In the genomic region with DNA sequence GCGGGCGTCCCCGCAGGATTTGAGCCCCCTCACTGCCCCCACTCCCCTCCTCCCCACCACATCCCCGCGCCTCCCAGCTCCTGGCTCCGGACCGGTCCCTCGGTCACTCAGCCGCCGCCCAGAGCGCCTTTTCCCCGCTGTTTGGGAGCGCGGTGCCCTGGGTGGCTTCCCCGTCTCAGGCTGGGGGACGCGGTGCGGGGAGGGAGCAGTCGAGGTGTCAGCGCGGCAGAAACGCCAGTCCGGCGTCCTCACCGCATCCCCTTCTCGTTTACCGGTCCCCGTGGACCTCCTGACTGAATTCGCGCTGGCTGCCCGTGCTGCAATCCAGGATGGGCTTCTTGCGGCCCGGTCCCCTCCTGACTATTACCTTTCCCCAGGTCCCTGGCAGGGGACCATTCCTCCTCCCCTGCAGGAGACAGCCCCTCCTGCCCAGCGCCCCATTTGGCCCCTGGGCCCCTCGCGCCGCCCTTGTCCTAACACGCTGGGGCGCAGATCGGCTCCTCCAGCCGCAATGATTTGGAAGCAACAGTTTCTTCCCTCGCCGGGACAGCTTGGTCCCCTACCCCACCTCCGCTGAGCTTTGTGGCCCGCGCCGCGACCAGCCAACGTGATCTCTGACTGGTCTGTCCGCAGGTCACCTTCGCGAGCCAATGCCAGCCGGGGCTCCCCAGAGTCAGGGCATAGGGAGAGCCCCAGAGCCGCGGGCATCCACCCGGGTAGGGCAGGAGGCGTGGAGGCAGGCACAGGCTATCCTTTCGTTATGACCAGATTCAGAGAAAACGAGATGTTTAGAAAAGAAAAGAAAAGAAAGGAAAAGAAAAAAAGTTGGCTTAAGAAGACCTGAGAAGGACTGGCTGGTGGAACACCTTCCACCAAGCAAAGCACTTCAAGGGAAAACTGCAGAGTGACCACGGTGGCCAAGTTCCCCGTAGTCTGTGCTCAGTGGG, we compare ENCODE assay signal across 8 cellular contexts. TPM values are rescaled to one million over a fixed set of nuclear protein-coding genes. Genes with fewer than 3 reads are reported as not detected.
A peak's percentile ranks its signal among the peaks of the same experiment; 100 is the strongest.
DNase-seq lines count a peak whose midpoint lies in the region; ATAC-seq and TF ChIP-seq lines count a peak whose summit lies in the region.

No MANE protein-coding gene starts in this region.

- peak overlapping the region; percentile 5 to 77 for H3K27ac ChIP-seq in right atrium auricular region

- no peak overlapping the region for H3K27ac Mint-ChIP-seq in activated T-cell treated with anti-CD3 and anti-CD28 coated beads, Interleukin-2, amount 50 U/mL, for 72 hours

- H3K4me1 ChIP-seq in HAP-1 = peaks cover 6% of the 10 kb centered on the region; the same call in 1 of the 2 replicates
- peaks cover 0 to 31% of the 10 kb centered on the region in 2 donors for H3K4me1 ChIP-seq in right atrium auricular region

- H3K27me3 ChIP-seq in HAP-1 (ENCODE audit: low read depth) (no peaks in the 10 kb centered on the region), right atrium auricular region (no peaks in the 10 kb centered on the region)

- TF ChIP-seq CTCF in AG04449 (IDR thresholded peaks at IDR 0.05; ENCODE audit: insufficient read depth, low read length, missing control alignments) = no peak
- TF ChIP-seq CTCF in right atrium auricular region (IDR thresholded peaks at IDR 0.05) = no peak

- peaks cover 22% of the 10 kb centered on the region for H3K4me1 Mint-ChIP-seq in activated T-cell treated with anti-CD3 and anti-CD28 coated beads, Interleukin-2, amount 50 U/mL, for 72 hours (ENCODE audit: low read depth)

- in situ Hi-C loops in HAP-1 (cut with MboI; ENCODE audit: low sequenced_read_pairs) = no loop called here

- H3K36me3 ChIP-seq in HAP-1 (replicated peaks) (no peaks in the 10 kb centered on the region; the same call in 1 of the 2 replicates), right atrium auricular region (no peaks in the 10 kb centered on the region)

- peaks cover 10% of the 10 kb centered on the region for H3K27me3 Mint-ChIP-seq in activated T-cell treated with anti-CD3 and anti-CD28 coated beads, Interleukin-2, amount 50 U/mL, for 72 hours (ENCODE audit: low read depth)

- peaks cover 0 to 3% of the 10 kb centered on the region in 2 donors for H3K36me3 Mint-ChIP-seq in activated T-cell treated with anti-CD3 and anti-CD28 coated beads, Interleukin-2, amount 50 U/mL, for 72 hours (ENCODE audit: insufficient read depth in 2 of 2)

- no peaks in the 10 kb centered on the region for H3K9me3 Mint-ChIP-seq in activated T-cell treated with anti-CD3 and anti-CD28 coated beads, Interleukin-2, amount 50 U/mL, for 72 hours

- CTCF ChIA-PET in AG04449 (lab: Yijun Ruan, JAX) = interaction anchor here (1.2 kb wide), 1 partner anchor 63 kb away, joined by 3 read pairs; no protein-coding TSS in a partner anchor

- DNase-seq in AG04449 (ENCODE audit: low read depth, low spot score) (no peak), HAP-1 (ENCODE audit: low spot score in 2 of 2) (peak in 1 of 2 experiments; percentile 40), right atrium auricular region (ENCODE audit: low spot score) (no peak), skeletal muscle cell (ENCODE audit: low read depth) (no peak), GOT3 (lab: John Stamatoyannopoulos, UW) (no peak)
- DNase-seq in activated T-cell treated with anti-CD3 and anti-CD28 coated beads, Interleukin-2, amount 50 U/mL, for 72 hours = peak in 1 of 2 donors; percentile 41

- POLR2A ChIA-PET in AG04449 (lab: Yijun Ruan, JAX) = no interaction called here

- peak overlapping the region; percentile 93 for H3K4me3 ChIP-seq in AG04449 (ENCODE audit: low read depth, low read length)
- H3K4me3 ChIP-seq in HAP-1 = peak overlapping the region; percentile 58
- peak overlapping the region; percentile 56 to 71 for H3K4me3 ChIP-seq in right atrium auricular region
- peak overlapping the region; percentile 58 for H3K4me3 ChIP-seq in skeletal muscle cell (ENCODE audit: low read depth, low read length)

- H3K9me3 ChIP-seq in HAP-1 (no peaks in the 10 kb centered on the region), right atrium auricular region (no peaks in the 10 kb centered on the region)

- peak overlapping the region; percentile 93 to 95 for H3K4me3 Mint-ChIP-seq in activated T-cell treated with anti-CD3 and anti-CD28 coated beads, Interleukin-2, amount 50 U/mL, for 72 hours

- peak in 1 of 2 donors; percentile 4 for ATAC-seq in activated T-cell treated with anti-CD3 and anti-CD28 coated beads, Interleukin-2, amount 50 U/mL, for 72 hours (replicated peaks in 1 of 2)
- ATAC-seq in HG02852 (IDR thresholded peaks at IDR 0.05; ENCODE audit: unreplicated experiment) = no peak
- no peak for ATAC-seq in GM21526 (IDR thresholded peaks at IDR 0.05; ENCODE audit: low FRiP score, unreplicated experiment)

RNA-seq across cellular contexts. Expression of a gene that starts 1.2 kb away (rescaled TPM):
- 10 to 100 TPM in 1 of 2 donors, 1 to 10 TPM in 1; 6.2 to 12.0 TPM for total RNA-seq in activated T-cell treated with anti-CD3 and anti-CD28 coated beads, Interleukin-2, amount 50 U/mL, for 72 hours
- 1 to 10 TPM; 1.2 to 4.7 TPM for total RNA-seq in right atrium auricular region
